ENCODE assay signal across 8 cellular contexts in genomic region chr15:33195283-33195682, GRCh38. TPM values are rescaled to one million over a fixed set of nuclear protein-coding genes. Genes with fewer than 3 reads are reported as not detected.
A peak's percentile ranks its signal among the peaks of the same experiment; 100 is the strongest.
DNase-seq lines count a peak whose midpoint lies in the region; ATAC-seq and TF ChIP-seq lines count a peak whose summit lies in the region.

No MANE protein-coding gene starts in this region.

- H3K36me3 Mint-ChIP-seq in chondrocyte (ENCODE audit: low read depth): no peaks in the 10 kb centered on the region

- no peak overlapping the region for H3K27ac ChIP-seq in urinary bladder (ENCODE audit: low read depth)

- peaks cover 14% of the 10 kb centered on the region for H3K4me1 Mint-ChIP-seq in chondrocyte (ENCODE audit: low read depth)

- WGBS in urinary bladder: 57% methylated on average over 7 of the region's 7 CpGs

- H3K4me3 ChIP-seq in mucosa of descending colon (peak overlapping the region; percentile 23), urinary bladder (ENCODE audit: low read depth, low read length) (peak overlapping the region; percentile 9)

- H3K36me3 ChIP-seq in mucosa of descending colon (ENCODE audit: low read depth): no peaks in the 10 kb centered on the region
- H3K36me3 ChIP-seq in urinary bladder (ENCODE audit: insufficient read depth): no peaks in the 10 kb centered on the region

- TF ChIP-seq CTCF in chondrocyte (IDR thresholded peaks at IDR 0.05) (no peak), mucosa of descending colon (IDR thresholded peaks at IDR 0.05) (no peak), GM13977 (IDR thresholded peaks at IDR 0.05; ENCODE audit: extremely low read depth, insufficient read depth, missing control alignments) (no peak)

- H3K9me3 Mint-ChIP-seq in chondrocyte (ENCODE audit: low read depth): no peaks in the 10 kb centered on the region

- H3K4me3 Mint-ChIP-seq in chondrocyte (ENCODE audit: unreplicated experiment): peak overlapping the region; percentile 80

- peak overlapping the region; percentile 93 for H3K27ac Mint-ChIP-seq in chondrocyte (ENCODE audit: unreplicated experiment)

- DNase-seq in Right ventricle myocardium superior: no peak
- DNase-seq in left cardiac atrium: no peak
- DNase-seq in chondrocyte (ENCODE audit: low spot score): no peak
- no peak for DNase-seq in mucosa of descending colon
- no peak for DNase-seq in GM13977 (ENCODE audit: low spot score)
- DNase-seq in nucleus accumbens (lab: John Stamatoyannopoulos, UW): no peak

- no peaks in the 10 kb centered on the region for H3K9me3 ChIP-seq in mucosa of descending colon

- H3K27me3 Mint-ChIP-seq in chondrocyte (ENCODE audit: low read depth): peaks cover 7% of the 10 kb centered on the region

- in situ Hi-C loops in GM13977 (cut with MboI; ENCODE audit: low pct_unique_long_range_greater_than_20kb, low sequenced_read_pairs, unreplicated experiment): no loop called here

- peak; percentile 3 for ATAC-seq in Right ventricle myocardium superior (ENCODE audit: poor library complexity)
- ATAC-seq in left cardiac atrium: no peak
- peak; percentile 28 for ATAC-seq in mucosa of descending colon
- no peak for ATAC-seq in HG02852 (IDR thresholded peaks at IDR 0.05; ENCODE audit: unreplicated experiment)

- H3K4me1 ChIP-seq in mucosa of descending colon (ENCODE audit: low read depth) (no peaks in the 10 kb centered on the region), urinary bladder (ENCODE audit: insufficient read depth) (no peaks in the 10 kb centered on the region)

- intact Hi-C loops in Right ventricle myocardium superior (cut with DNase I) (no loop called here), left cardiac atrium (cut with DNase I) (no loop called here), mucosa of descending colon (cut with DNase I, micrococcal nuclease) (no loop called here)

RNA-seq across cellular contexts. Expression of gene FMN1, which starts 0.8 kb away (rescaled TPM):
- total RNA-seq in Right ventricle myocardium superior (2.9 TPM), left cardiac atrium (1 to 10 TPM; 5.4 to 9.4 TPM), chondrocyte (4.0 to 6.6 TPM (median 4.8 TPM) in 3 replicates), mucosa of descending colon (10 to 100 TPM; 30.8 to 65.1 (median 43.4) TPM), urinary bladder (6.2 TPM)
- 0.95 TPM for polyA plus RNA-seq in urinary bladder

Comparison
In these comparisons a context has a peak if more than half of its experiments do, and no peak if none do; other contexts are left out.
1. ATAC-seq: peak in Right ventricle myocardium superior (single experiment) and mucosa of descending colon (single experiment); none in left cardiac atrium (0 of 2) and HG02852 (single experiment).